In the genomic region with DNA sequence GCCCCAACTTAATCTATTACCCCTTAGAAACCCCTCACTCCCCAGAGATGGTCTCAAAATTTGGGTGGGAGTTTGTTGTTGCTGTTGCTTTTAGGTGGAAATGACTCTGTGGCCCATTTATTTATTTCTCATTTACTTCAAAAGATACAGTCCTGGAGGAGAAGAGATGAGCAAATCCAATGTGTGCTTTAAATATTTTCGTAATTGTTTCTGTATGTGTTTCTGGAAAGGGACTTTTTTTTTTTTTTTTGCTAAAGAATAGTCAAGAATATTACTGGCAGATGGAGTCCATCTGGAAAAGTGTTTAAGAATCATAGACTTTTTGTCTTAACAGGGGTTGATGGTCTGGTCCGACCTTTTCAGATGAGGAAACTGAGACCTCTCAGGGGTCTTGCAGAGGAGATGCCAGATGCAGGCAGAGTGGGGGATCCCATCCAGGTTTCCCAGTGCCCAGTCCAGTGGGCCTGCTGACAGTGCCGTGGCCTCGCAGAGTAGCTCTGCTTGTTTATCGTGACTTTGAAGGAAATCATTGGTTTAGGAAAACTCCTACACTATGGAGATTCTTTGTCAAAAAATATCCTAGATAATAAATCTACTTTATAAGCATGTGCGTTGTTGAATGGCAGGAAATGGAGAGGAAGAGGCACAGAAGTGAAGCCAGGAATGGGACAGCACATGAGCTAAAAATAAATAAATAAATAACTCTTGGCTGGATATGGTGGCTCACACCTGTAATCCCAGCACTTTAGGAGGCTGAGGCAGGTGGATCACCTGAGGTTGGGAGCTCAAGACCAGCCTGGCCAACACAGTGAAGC, we compare ENCODE assay signal across 23 cellular contexts.
"Had no signal": no experiment of that assay in that cellular context is flagged by ENCODE, and none has a peak within 500 bp of the region (broad histone marks: within the 10 kb centered on the region; RNA-seq: fewer than 3 reads in every experiment).

No MANE protein-coding gene starts in this region.

- H3K4me2 ChIP-seq: neural progenitor cell, smooth muscle cell had no signal

- H2AFZ ChIP-seq: neural progenitor cell had no signal

- H3K27ac ChIP-seq: coronary artery, gastroesophageal sphincter, left lung, neural progenitor cell, ovary, right lobe of liver, stomach, vagina had no signal

- H3K4me3 ChIP-seq: breast epithelium, coronary artery, gastroesophageal sphincter, heart left ventricle, left lung, mucosa of descending colon, neural progenitor cell, ovary, right lobe of liver, smooth muscle cell, stomach, vagina had no signal

- H3K4me1 ChIP-seq: breast epithelium, neural progenitor cell had no signal

- H3K9me3 ChIP-seq: breast epithelium, gastroesophageal sphincter, heart left ventricle, left lung, mucosa of descending colon, ovary, right lobe of liver, stomach, vagina had no signal

- DNase-seq: activated CD4-positive, alpha-beta T cell treated with anti-CD3 and anti-CD28 coated beads, Interleukin-2, amount 10 ng/mL, durations not matched to agents 7 days and 5 days; activated CD8-positive, alpha-beta memory T cell treated with anti-CD3 and anti-CD28 coated beads, Interleukin-2, amount 50 U/mL, for 4 hours; activated effector memory CD4-positive, alpha-beta T cell treated with Interleukin-2 at 50 U/mL for 16 hours; activated naive CD4-positive, alpha-beta T cell treated with anti-CD3 and anti-CD28 coated beads, Interleukin-2, amount 10 ng/mL, durations not matched to agents 7 days and 5 days; activated T-cell treated with anti-CD3 and anti-CD28 coated beads, Interleukin-2, amount 50 U/mL, for 4 hours; effector CD8-positive, alpha-beta T cell; left lung; mucosa of descending colon; naive B cell; ovary; right lobe of liver; stimulated activated CD4-positive, alpha-beta T cell treated with anti-CD3 and anti-CD28 coated beads, Interleukin-4, amount 100 ng/mL, for 24 hours; stomach; T-helper 1 cell; T-helper 9 cell; trophoblast cell had no signal

- H3K36me3 ChIP-seq: breast epithelium, gastroesophageal sphincter, heart left ventricle, left lung, neural progenitor cell, ovary, right lobe of liver, stomach, vagina had no signal
